ENCODE assay signal across 1 cellular context in genomic region chr3:197029511-197030167, GRCh38.
TF ChIP-seq lines count a peak whose summit lies in the region.

Gene MELTF (minus strand): TSS chr3:197029817. CDS start chr3:197029702, 115 bp downstream.

TF ChIP-seq in HepG2, 621 proteins besides CTCF, POLR2A, EP300 and RAD21 (continued from another document and continues in another):
- TF ChIP-seq, protein P1, sequence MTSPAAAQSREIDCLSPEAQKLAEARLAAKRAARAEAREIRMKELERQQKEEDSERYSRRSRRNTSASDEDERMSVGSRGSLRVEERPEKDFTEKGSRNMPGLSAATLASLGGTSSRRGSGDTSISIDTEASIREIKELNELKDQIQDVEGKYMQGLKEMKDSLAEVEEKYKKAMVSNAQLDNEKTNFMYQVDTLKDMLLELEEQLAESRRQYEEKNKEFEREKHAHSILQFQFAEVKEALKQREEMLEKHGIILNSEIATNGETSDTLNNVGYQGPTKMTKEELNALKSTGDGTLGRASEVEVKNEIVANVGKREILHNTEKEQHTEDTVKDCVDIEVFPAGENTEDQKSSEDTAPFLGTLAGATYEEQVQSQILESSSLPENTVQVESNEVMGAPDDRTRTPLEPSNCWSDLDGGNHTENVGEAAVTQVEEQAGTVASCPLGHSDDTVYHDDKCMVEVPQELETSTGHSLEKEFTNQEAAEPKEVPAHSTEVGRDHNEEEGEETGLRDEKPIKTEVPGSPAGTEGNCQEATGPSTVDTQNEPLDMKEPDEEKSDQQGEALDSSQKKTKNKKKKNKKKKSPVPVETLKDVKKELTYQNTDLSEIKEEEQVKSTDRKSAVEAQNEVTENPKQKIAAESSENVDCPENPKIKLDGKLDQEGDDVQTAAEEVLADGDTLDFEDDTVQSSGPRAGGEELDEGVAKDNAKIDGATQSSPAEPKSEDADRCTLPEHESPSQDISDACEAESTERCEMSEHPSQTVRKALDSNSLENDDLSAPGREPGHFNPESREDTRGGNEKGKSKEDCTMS (CRISPR knock-in tag; conservative IDR thresholded peaks at IDR 0.05) = no peak
- TF ChIP-seq ZZZ3 (CRISPR knock-in tag; IDR thresholded peaks at IDR 0.05; ENCODE audit: borderline replicate concordance) (no peak), MAF1 (CRISPR knock-in tag; IDR thresholded peaks at IDR 0.05; ENCODE audit: borderline replicate concordance) (no peak), SP2 (CRISPR knock-in tag; IDR thresholded peaks at IDR 0.05) (0 out of 2 replicates have a peak, but pooled peaks have one; percentile 33), TERF1 (CRISPR knock-in tag; IDR thresholded peaks at IDR 0.05) (no peak), ELF1 (CRISPR knock-in tag; IDR thresholded peaks at IDR 0.05) (no peak), ZBTB8A (CRISPR knock-in tag; IDR thresholded peaks at IDR 0.05; ENCODE audit: borderline replicate concordance, low read depth) (no peak), TEAD3 (CRISPR knock-in tag; optimal IDR thresholded peaks at IDR 0.05; ENCODE audit: borderline replicate concordance) (peak; percentile 40), PHF8 (CRISPR knock-in tag; IDR thresholded peaks at IDR 0.05) (peak; percentile 45; the same call in 1 of the 2 replicates), ZNF510 (CRISPR knock-in tag; IDR thresholded peaks at IDR 0.05; ENCODE audit: low read depth) (no peak), IKZF4 (CRISPR knock-in tag; IDR thresholded peaks at IDR 0.05; ENCODE audit: borderline replicate concordance, low read depth, not compliant biosample characterization) (peak; percentile 61), FOXC1 (CRISPR knock-in tag; IDR thresholded peaks at IDR 0.05; ENCODE audit: borderline replicate concordance) (0 out of 2 replicates have a peak, but pooled peaks have one; percentile 12), MAX (IDR thresholded peaks at IDR 0.05) (peak; percentile 36; the same call in 1 of the 2 replicates), PHF21A (CRISPR knock-in tag; IDR thresholded peaks at IDR 0.05) (no peak), CSRNP1 (CRISPR knock-in tag; IDR thresholded peaks at IDR 0.05) (no peak), ZMAT3 (CRISPR knock-in tag; conservative IDR thresholded peaks at IDR 0.05) (no peak), ZNF790 (CRISPR knock-in tag; IDR thresholded peaks at IDR 0.05; ENCODE audit: borderline replicate concordance) (no peak), ZNF777 (CRISPR knock-in tag; IDR thresholded peaks at IDR 0.05) (peak; percentile 93), ZNF501 (CRISPR knock-in tag; IDR thresholded peaks at IDR 0.05) (peak; percentile 70; the same call in 1 of the 2 replicates), BRCA1 (CRISPR knock-in tag; IDR thresholded peaks at IDR 0.05) (no peak), ZNF616 (CRISPR knock-in tag; IDR thresholded peaks at IDR 0.05; ENCODE audit: low read depth) (no peak; the same call in 1 of the 2 replicates), ZMAT5 (CRISPR knock-in tag; IDR thresholded peaks at IDR 0.05; ENCODE audit: borderline replicate concordance, low read depth) (no peak), SAP130 (CRISPR knock-in tag; IDR thresholded peaks at IDR 0.05; ENCODE audit: low read depth) (peak; percentile 53), SP140L (CRISPR knock-in tag; IDR thresholded peaks at IDR 0.05; ENCODE audit: borderline replicate concordance) (no peak), ZNF709 (CRISPR knock-in tag; IDR thresholded peaks at IDR 0.05) (no peak), SOX13 (IDR thresholded peaks at IDR 0.05) (no peak), SOX13 (CRISPR knock-in tag; conservative IDR thresholded peaks at IDR 0.05 in 1 of 2, IDR thresholded peaks at IDR 0.05 in 1 of 2) (0 out of 4 replicates have a peak, but pooled peaks of 1 of the 2 experiments have one; percentile 23), RNF2 (conservative IDR thresholded peaks at IDR 0.05; ENCODE audit: low read depth) (no peak), SETDB1 (CRISPR knock-in tag; IDR thresholded peaks at IDR 0.05; ENCODE audit: borderline replicate concordance) (no peak), ZNF784 (CRISPR knock-in tag; IDR thresholded peaks at IDR 0.05; ENCODE audit: borderline replicate concordance) (no peak), ZNF776 (CRISPR knock-in tag; IDR thresholded peaks at IDR 0.05) (peak; percentile 8; the same call in 1 of the 2 replicates), HHEX (CRISPR knock-in tag; IDR thresholded peaks at IDR 0.05) (no peak)
- TF ChIP-seq, protein P2, sequence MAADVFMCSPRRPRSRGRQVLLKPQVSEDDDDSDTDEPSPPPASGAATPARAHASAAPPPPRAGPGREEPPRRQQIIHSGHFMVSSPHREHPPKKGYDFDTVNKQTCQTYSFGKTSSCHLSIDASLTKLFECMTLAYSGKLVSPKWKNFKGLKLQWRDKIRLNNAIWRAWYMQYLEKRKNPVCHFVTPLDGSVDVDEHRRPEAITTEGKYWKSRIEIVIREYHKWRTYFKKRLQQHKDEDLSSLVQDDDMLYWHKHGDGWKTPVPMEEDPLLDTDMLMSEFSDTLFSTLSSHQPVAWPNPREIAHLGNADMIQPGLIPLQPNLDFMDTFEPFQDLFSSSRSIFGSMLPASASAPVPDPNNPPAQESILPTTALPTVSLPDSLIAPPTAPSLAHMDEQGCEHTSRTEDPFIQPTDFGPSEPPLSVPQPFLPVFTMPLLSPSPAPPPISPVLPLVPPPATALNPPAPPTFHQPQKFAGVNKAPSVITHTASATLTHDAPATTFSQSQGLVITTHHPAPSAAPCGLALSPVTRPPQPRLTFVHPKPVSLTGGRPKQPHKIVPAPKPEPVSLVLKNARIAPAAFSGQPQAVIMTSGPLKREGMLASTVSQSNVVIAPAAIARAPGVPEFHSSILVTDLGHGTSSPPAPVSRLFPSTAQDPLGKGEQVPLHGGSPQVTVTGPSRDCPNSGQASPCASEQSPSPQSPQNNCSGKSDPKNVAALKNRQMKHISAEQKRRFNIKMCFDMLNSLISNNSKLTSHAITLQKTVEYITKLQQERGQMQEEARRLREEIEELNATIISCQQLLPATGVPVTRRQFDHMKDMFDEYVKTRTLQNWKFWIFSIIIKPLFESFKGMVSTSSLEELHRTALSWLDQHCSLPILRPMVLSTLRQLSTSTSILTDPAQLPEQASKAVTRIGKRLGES (CRISPR knock-in tag; IDR thresholded peaks at IDR 0.05; ENCODE audit: borderline replicate concordance) = no peak
- TF ChIP-seq, protein P3, sequence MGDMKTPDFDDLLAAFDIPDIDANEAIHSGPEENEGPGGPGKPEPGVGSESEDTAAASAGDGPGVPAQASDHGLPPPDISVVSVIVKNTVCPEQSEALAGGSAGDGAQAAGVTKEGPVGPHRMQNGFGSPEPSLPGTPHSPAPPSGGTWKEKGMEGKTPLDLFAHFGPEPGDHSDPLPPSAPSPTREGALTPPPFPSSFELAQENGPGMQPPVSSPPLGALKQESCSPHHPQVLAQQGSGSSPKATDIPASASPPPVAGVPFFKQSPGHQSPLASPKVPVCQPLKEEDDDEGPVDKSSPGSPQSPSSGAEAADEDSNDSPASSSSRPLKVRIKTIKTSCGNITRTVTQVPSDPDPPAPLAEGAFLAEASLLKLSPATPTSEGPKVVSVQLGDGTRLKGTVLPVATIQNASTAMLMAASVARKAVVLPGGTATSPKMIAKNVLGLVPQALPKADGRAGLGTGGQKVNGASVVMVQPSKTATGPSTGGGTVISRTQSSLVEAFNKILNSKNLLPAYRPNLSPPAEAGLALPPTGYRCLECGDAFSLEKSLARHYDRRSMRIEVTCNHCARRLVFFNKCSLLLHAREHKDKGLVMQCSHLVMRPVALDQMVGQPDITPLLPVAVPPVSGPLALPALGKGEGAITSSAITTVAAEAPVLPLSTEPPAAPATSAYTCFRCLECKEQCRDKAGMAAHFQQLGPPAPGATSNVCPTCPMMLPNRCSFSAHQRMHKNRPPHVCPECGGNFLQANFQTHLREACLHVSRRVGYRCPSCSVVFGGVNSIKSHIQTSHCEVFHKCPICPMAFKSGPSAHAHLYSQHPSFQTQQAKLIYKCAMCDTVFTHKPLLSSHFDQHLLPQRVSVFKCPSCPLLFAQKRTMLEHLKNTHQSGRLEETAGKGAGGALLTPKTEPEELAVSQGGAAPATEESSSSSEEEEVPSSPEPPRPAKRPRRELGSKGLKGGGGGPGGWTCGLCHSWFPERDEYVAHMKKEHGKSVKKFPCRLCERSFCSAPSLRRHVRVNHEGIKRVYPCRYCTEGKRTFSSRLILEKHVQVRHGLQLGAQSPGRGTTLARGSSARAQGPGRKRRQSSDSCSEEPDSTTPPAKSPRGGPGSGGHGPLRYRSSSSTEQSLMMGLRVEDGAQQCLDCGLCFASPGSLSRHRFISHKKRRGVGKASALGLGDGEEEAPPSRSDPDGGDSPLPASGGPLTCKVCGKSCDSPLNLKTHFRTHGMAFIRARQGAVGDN (CRISPR knock-in tag; IDR thresholded peaks at IDR 0.05) = peak; percentile 59
- TF ChIP-seq, protein P4, sequence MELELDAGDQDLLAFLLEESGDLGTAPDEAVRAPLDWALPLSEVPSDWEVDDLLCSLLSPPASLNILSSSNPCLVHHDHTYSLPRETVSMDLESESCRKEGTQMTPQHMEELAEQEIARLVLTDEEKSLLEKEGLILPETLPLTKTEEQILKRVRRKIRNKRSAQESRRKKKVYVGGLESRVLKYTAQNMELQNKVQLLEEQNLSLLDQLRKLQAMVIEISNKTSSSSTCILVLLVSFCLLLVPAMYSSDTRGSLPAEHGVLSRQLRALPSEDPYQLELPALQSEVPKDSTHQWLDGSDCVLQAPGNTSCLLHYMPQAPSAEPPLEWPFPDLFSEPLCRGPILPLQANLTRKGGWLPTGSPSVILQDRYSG (CRISPR knock-in tag; IDR thresholded peaks at IDR 0.05) = no peak
- TF ChIP-seq, protein P5, sequence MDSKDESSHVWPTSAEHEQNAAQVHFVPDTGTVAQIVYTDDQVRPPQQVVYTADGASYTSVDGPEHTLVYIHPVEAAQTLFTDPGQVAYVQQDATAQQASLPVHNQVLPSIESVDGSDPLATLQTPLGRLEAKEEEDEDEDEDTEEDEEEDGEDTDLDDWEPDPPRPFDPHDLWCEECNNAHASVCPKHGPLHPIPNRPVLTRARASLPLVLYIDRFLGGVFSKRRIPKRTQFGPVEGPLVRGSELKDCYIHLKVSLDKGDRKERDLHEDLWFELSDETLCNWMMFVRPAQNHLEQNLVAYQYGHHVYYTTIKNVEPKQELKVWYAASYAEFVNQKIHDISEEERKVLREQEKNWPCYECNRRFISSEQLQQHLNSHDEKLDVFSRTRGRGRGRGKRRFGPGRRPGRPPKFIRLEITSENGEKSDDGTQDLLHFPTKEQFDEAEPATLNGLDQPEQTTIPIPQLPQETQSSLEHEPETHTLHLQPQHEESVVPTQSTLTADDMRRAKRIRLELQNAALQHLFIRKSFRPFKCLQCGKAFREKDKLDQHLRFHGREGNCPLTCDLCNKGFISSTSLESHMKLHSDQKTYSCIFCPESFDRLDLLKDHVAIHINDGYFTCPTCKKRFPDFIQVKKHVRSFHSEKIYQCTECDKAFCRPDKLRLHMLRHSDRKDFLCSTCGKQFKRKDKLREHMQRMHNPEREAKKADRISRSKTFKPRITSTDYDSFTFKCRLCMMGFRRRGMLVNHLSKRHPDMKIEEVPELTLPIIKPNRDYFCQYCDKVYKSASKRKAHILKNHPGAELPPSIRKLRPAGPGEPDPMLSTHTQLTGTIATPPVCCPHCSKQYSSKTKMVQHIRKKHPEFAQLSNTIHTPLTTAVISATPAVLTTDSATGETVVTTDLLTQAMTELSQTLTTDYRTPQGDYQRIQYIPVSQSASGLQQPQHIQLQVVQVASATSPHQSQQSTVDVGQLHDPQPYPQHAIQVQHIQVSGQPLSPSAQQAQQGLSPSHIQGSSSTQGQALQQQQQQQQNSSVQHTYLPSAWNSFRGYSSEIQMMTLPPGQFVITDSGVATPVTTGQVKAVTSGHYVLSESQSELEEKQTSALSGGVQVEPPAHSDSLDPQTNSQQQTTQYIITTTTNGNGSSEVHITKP (CRISPR knock-in tag; IDR thresholded peaks at IDR 0.05; ENCODE audit: low read depth) = no peak
- TF ChIP-seq, protein P6, sequence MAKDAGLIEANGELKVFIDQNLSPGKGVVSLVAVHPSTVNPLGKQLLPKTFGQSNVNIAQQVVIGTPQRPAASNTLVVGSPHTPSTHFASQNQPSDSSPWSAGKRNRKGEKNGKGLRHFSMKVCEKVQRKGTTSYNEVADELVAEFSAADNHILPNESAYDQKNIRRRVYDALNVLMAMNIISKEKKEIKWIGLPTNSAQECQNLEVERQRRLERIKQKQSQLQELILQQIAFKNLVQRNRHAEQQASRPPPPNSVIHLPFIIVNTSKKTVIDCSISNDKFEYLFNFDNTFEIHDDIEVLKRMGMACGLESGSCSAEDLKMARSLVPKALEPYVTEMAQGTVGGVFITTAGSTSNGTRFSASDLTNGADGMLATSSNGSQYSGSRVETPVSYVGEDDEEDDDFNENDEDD (CRISPR knock-in tag; IDR thresholded peaks at IDR 0.05; ENCODE audit: borderline replicate concordance) = 0 out of 2 replicates have a peak, but pooled peaks have one; percentile 32
